Comparison of ENCODE assay signal across 35 cellular contexts in genomic region chr14:26081043-26081442, GRCh38.
"Had no signal": no experiment of that assay in that cellular context is flagged by ENCODE, and none has a peak within 500 bp of the region (broad histone marks: within the 10 kb centered on the region; RNA-seq: fewer than 3 reads in every experiment).

No MANE protein-coding gene starts in this region.

- H3K27me3 ChIP-seq: MG63 had no signal

- DNase-seq: Karpas-422, Kasumi-1, MG63, MM.1S, MV-4-11, NCI-H1048, NCI-H1092, NCI-H1092 treated with DMSO at 0.1 percent for 48 hours, NCI-H1105, NCI-H1105 treated with DMSO at 0.1 percent for 48 hours, NCI-H1417, NCI-H1417 treated with DMSO at 0.1 percent for 48 hours, NCI-H1436, NCI-H1436 treated with DMSO at 0.1 percent for 48 hours, NCI-H146, NCI-H1694, NCI-H1694 treated with DMSO at 0.1 percent for 48 hours, NCI-H187, NCI-H187 treated with DMSO at 0.1 percent for 48 hours, NCI-H1930, NCI-H2029, NCI-H2029 treated with DMSO at 0.1 percent for 48 hours, NCI-H2081, NCI-H2081 treated with DMSO at 0.1 percent for 48 hours, NCI-H2107, NCI-H2171, NCI-H2171 treated with DMSO at 0.1 percent for 48 hours, NCI-H2227 treated with DMSO at 0.1 percent for 48 hours, NCI-H226, NCI-H345, NCI-H446, NCI-H446 treated with DMSO at 0.1 percent for 48 hours, NCI-H510A, NCI-H510A treated with DMSO at 0.1 percent for 48 hours, NCI-H524 had no signal

- H3K36me3 ChIP-seq: MG63 had no signal

- H3K4me3 ChIP-seq: MG63 had no signal

- H3K9me3 ChIP-seq: MG63 had no signal
